Comparison of ENCODE assay signal across 8 cellular contexts in genomic region chr7:128409435-128410091, GRCh38. TPM values are rescaled to one million over a fixed set of nuclear protein-coding genes. Genes with fewer than 3 reads are reported as not detected.
A peak's percentile ranks its signal among the peaks of the same experiment; 100 is the strongest.
DNase-seq lines count a peak whose midpoint lies in the region; ATAC-seq lines count a peak whose summit lies in the region.

TSS of gene IMPDH1 (minus strand) at chr7:128409982. CDS start at chr7:128409901, 81 bp downstream.

- no peaks in the 10 kb centered on the region for H3K36me3 ChIP-seq in endocrine pancreas (ENCODE audit: control insufficient read depth, insufficient read depth, low read length)
- no peaks in the 10 kb centered on the region for H3K36me3 ChIP-seq in mesodermal cell (ENCODE audit: control insufficient read depth, insufficient read depth, low read length)

- DNase-seq in AG20443 (ENCODE audit: low spot score) (peak; percentile 99), NCI-H774 (lab: John Stamatoyannopoulos, UW) (peak; percentile 52)
- DNase-seq in activated CD8-positive, alpha-beta memory T cell treated with anti-CD3 and anti-CD28 coated beads for 24 hours: peak; percentile 97
- DNase-seq in stimulated activated CD8-positive, alpha-beta memory T cell treated with anti-CD3 and anti-CD28 coated beads, Interleukin-15, amount 100 ng/mL, for 24 hours (ENCODE audit: low read depth): peak; percentile 73

- H3K27ac ChIP-seq in mesodermal cell (ENCODE audit: low read depth, low read length, severe bottlenecking): peak within 1 kb of the TSS; percentile 41

- ATAC-seq in GM18867 (IDR thresholded peaks at IDR 0.05; ENCODE audit: unreplicated experiment): peak; percentile 80
- peak; percentile 78 for ATAC-seq in HG03066 (IDR thresholded peaks at IDR 0.05; ENCODE audit: low read depth, unreplicated experiment)

- peak within 1 kb of the TSS; percentile 62 for H3K9ac ChIP-seq in endocrine pancreas (ENCODE audit: control insufficient read depth, insufficient read depth, low read length)

- H3K4me3 ChIP-seq in endocrine pancreas (ENCODE audit: control insufficient read depth, insufficient read depth, low read length) (peak within 1 kb of the TSS; percentile 82), mesodermal cell (ENCODE audit: extremely low read depth, insufficient read depth, low read length, poor library complexity, severe bottlenecking) (peak within 1 kb of the TSS; percentile 56)

- WGBS in mesodermal cell (ENCODE audit: insufficient coverage in 2 of 2), 2 experiments: 0 to 1% methylated on average over 30 to 43 of the region's 73 CpGs

- no peaks in the 10 kb centered on the region for H3K27me3 ChIP-seq in endocrine pancreas (ENCODE audit: control insufficient read depth, insufficient read depth, low read length)

- H3K9me3 ChIP-seq in endocrine pancreas (ENCODE audit: control insufficient read depth, low read length) (no peaks in the 10 kb centered on the region), mesodermal cell (ENCODE audit: control insufficient read depth, low read length) (no peaks in the 10 kb centered on the region)

- H3K4me1 ChIP-seq in endocrine pancreas (ENCODE audit: control insufficient read depth, insufficient read depth, low read length) (no peaks in the 10 kb centered on the region), mesodermal cell (ENCODE audit: control insufficient read depth, insufficient read depth, low read length, poor library complexity, severe bottlenecking) (peaks cover 16% of the 10 kb centered on the region)

RNA-seq across cellular contexts. Expression of gene IMPDH1, which starts in this region (rescaled TPM):
- 34.0 TPM for polyA plus RNA-seq in mesodermal cell (2013, experiment 1 of 2)
- polyA plus RNA-seq in mesodermal cell (2013, experiment 2 of 2): 29.9 TPM

Comparison
In these comparisons a context has a peak if more than half of its experiments do, and no peak if none do; other contexts are left out.
1. Peak in every context shown above with its lines: DNase-seq, ATAC-seq, H3K4me3 ChIP-seq and H3K27ac ChIP-seq.